In genomic region chr9:35870351-35870923, GRCh38 we compare ENCODE assay signal across 1 cellular context.
TF ChIP-seq lines count a peak whose summit lies in the region.

TSS of gene OR13J1 (minus strand) at chr9:35870401. CDS start at chr9:35870401, 0 bp downstream.

TF ChIP-seq in H1, 55 proteins besides CTCF, POLR2A, EP300 and RAD21:
- no peak for TF ChIP-seq JUND (IDR thresholded peaks at IDR 0.05; ENCODE audit: low read length)
- no peak for TF ChIP-seq CHD2 (IDR thresholded peaks at IDR 0.05; ENCODE audit: low read length)
- TF ChIP-seq RNF2 (IDR thresholded peaks at IDR 0.05; ENCODE audit: borderline replicate concordance, low read depth, low read length, missing control alignments, poor library complexity, severe bottlenecking): no peak
- no peak for TF ChIP-seq GABPA (IDR thresholded peaks at IDR 0.05; ENCODE audit: borderline replicate concordance, insufficient read depth, low read length)
- no peak for TF ChIP-seq CBX8 (IDR thresholded peaks at IDR 0.05; ENCODE audit: borderline replicate concordance, low read depth, low read length)
- TF ChIP-seq EGR1 (IDR thresholded peaks at IDR 0.05; ENCODE audit: borderline replicate concordance, low read depth, low read length): no peak
- TF ChIP-seq SP2 (IDR thresholded peaks at IDR 0.05; ENCODE audit: low read length): no peak
- TF ChIP-seq TEAD4 (IDR thresholded peaks at IDR 0.05; ENCODE audit: low read depth, low read length): no peak
